Comparison of ENCODE assay signal across 29 cellular contexts in the genomic region with DNA sequence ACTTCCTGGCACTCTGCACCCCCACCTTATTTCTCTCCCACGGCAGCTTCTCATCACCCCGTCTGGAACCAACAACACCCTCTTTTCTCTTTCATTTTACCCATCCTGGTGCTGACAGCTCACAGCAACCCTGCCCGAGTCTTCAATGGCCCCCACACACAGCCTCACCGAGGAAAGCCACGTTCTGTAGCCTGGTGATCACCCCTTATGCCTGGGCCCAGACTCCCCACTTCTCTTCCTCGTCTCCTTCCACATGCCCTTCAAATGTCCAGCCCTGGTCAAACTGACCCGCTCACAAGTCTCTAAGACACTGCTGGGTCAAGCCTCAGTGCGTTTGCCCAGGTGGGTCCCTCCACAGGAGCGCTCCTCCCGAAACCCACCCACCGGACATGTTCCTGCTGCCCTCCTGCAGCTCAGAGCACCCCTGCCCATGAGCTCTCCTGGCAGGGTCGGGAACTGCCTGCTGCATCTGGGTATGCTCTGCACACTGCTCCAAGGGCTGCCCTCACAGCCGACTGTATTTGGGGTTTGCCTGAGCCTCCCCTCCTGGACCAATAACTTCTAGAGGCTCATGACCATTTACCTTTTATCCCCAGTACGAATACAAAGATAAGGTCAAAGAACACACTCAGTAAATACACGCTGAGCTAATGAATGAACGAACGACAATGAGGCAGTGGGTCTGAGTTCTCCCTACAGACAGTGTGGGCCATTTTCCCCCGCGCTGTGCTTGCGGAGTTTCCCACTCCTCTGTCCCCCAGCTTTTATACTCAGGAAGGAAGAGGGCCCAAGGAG.
DNase-seq lines count a peak whose midpoint lies in the region; ATAC-seq and TF ChIP-seq lines count a peak whose summit lies in the region.
"Had no signal": no experiment of that assay in that cellular context is flagged by ENCODE, and none has a peak within 500 bp of the region (broad histone marks: within the 10 kb centered on the region; RNA-seq: fewer than 3 reads in every experiment).

No MANE protein-coding gene starts in this region.

- H3K4me2 ChIP-seq in DND-41 (ENCODE audit: insufficient read depth, low read length) (no peak overlapping the region), hepatocyte (no peak overlapping the region)

- H3K4me1 ChIP-seq in DND-41 (ENCODE audit: insufficient read depth, low read length) (peaks cover 31% of the 10 kb centered on the region), hepatocyte (ENCODE audit: insufficient read depth) (peaks cover 37% of the 10 kb centered on the region), neutrophil (ENCODE audit: control insufficient read depth in 1 of 2, insufficient read depth in 1 of 2, low read depth in 1 of 2, low read length in 1 of 2) (peaks cover 51 to 83% of the 10 kb centered on the region in 2 experiments)
- H3K4me1 ChIP-seq: foreskin keratinocyte, right lobe of liver, SJCRH30, tibial artery had no signal

- H3K27me3 ChIP-seq in DND-41 (ENCODE audit: insufficient read depth, low read length, poor library complexity) (no peaks in the 10 kb centered on the region), H7 (ENCODE audit: control insufficient read depth, insufficient read depth, low read length) (no peaks in the 10 kb centered on the region), hepatocyte (no peaks in the 10 kb centered on the region), neutrophil (no peaks in the 10 kb centered on the region)
- H3K27me3 ChIP-seq: right lobe of liver had no signal

- H3K4me3 Mint-ChIP-seq in CD14-positive monocyte: no peak overlapping the region
- H3K4me3 Mint-ChIP-seq: activated T-cell treated with anti-CD3 and anti-CD28 coated beads, Interleukin-2, amount 50 U/mL, for 24 hours; central memory CD8-positive, alpha-beta T cell; IgD-negative memory B cell; neural crest cell had no signal

- 71% methylated on average over 20 of the region's 20 CpGs for WGBS in hepatocyte (ENCODE audit: low lambda C conversion rate, missing lambda C conversion rate)

- H3K9me2 ChIP-seq in hepatocyte (replicated peaks; ENCODE audit: insufficient read depth): no peaks in the 10 kb centered on the region

- no peak overlapping the region for H2AFZ ChIP-seq in DND-41 (ENCODE audit: low read depth, low read length)
- no peak overlapping the region for H2AFZ ChIP-seq in hepatocyte

- H3K9me3 Mint-ChIP-seq in CD14-positive monocyte: no peaks in the 10 kb centered on the region
- H3K9me3 Mint-ChIP-seq: activated T-cell treated with anti-CD3 and anti-CD28 coated beads, Interleukin-2, amount 50 U/mL, for 24 hours; central memory CD8-positive, alpha-beta T cell; IgD-negative memory B cell; neural crest cell had no signal

- H3K36me3 Mint-ChIP-seq in CD14-positive monocyte: no peaks in the 10 kb centered on the region
- H3K36me3 Mint-ChIP-seq: IgD-negative memory B cell had no signal

- no peak overlapping the region for H3K9ac ChIP-seq in DND-41 (ENCODE audit: low read depth, low read length)

- no peak overlapping the region for H3K27ac Mint-ChIP-seq in CD14-positive monocyte
- H3K27ac Mint-ChIP-seq: activated T-cell treated with anti-CD3 and anti-CD28 coated beads, Interleukin-2, amount 50 U/mL, for 24 hours; IgD-negative memory B cell had no signal

- H3K36me3 ChIP-seq in DND-41 (ENCODE audit: insufficient read depth, low read length): no peaks in the 10 kb centered on the region
- H3K36me3 ChIP-seq in H7 (replicated peaks; ENCODE audit: control insufficient read depth, insufficient read depth, low read length): no peaks in the 10 kb centered on the region
- H3K36me3 ChIP-seq in hepatocyte (replicated peaks; ENCODE audit: insufficient read depth, low read depth): no peaks in the 10 kb centered on the region
- H3K36me3 ChIP-seq in neutrophil: no peaks in the 10 kb centered on the region
- H3K36me3 ChIP-seq: esophagus squamous epithelium, heart right ventricle, right lobe of liver, SJCRH30, tibial artery had no signal

- DNase-seq in DND-41 (no peak), H7 (peak; percentile 52), hepatocyte (ENCODE audit: low spot score) (peak; percentile 3), CD14-positive monocyte (ENCODE audit: low spot score) (no peak), NCI-H128 (lab: John Stamatoyannopoulos, UW; ENCODE audit: unreplicated experiment) (no peak)
- DNase-seq: activated CD4-positive, alpha-beta T cell treated with anti-CD3 and anti-CD28 coated beads, Interleukin-2, amount 50 U/mL, for 1 hour; activated CD4-positive, CD25-positive, alpha-beta regulatory T cell; activated naive CD4-positive, alpha-beta T cell; activated T-cell treated with anti-CD3 and anti-CD28 coated beads, Interleukin-2, amount 50 U/mL, for 24 hours; DMS153; esophagus squamous epithelium; foreskin keratinocyte; heart right ventricle; kidney glomerular epithelial cell; NCI-H1694 treated with DMSO at 0.1 percent for 48 hours; NCI-H446 treated with DMSO at 0.1 percent for 48 hours; NCI-H82; SJCRH30; stimulated activated CD4-positive, alpha-beta T cell treated with anti-CD3 and anti-CD28 coated beads, Interleukin-12 subunit alpha, Interleukin-12 subunit beta, amount 100 ng/mL, for 4 hours; stimulated activated CD4-positive, alpha-beta T cell treated with anti-CD3 and anti-CD28 coated beads, Interleukin-4, amount 100 ng/mL, for 1 hour; T-helper 1 cell had no signal

- TF ChIP-seq CTCF in DND-41 (IDR thresholded peaks at IDR 0.05; ENCODE audit: borderline replicate concordance, extremely low read depth, low read length, poor library complexity, severe bottlenecking) (no peak), hepatocyte (IDR thresholded peaks at IDR 0.05; ENCODE audit: poor library complexity) (no peak), neutrophil (IDR thresholded peaks at IDR 0.05) (no peak), CD14-positive monocyte (IDR thresholded peaks at IDR 0.05) (no peak)

- H3K9me3 ChIP-seq in DND-41 (ENCODE audit: insufficient read depth, low read length, severe bottlenecking) (no peaks in the 10 kb centered on the region), hepatocyte (ENCODE audit: low read depth) (no peaks in the 10 kb centered on the region), neutrophil (no peaks in the 10 kb centered on the region)
- H3K9me3 ChIP-seq: esophagus squamous epithelium, heart right ventricle, right lobe of liver, SJCRH30, tibial artery had no signal

- H3K4me3 ChIP-seq in DND-41 (ENCODE audit: low read depth in 1 of 2, low read length in 2 of 2): no peak overlapping the region
- no peak overlapping the region for H3K4me3 ChIP-seq in H7 (ENCODE audit: insufficient read depth, low read depth, low read length)
- no peak overlapping the region for H3K4me3 ChIP-seq in hepatocyte
- no peak overlapping the region for H3K4me3 ChIP-seq in neutrophil (ENCODE audit: low read depth in 1 of 2, low read length in 1 of 2)
- H3K4me3 ChIP-seq: esophagus squamous epithelium, heart right ventricle, lung, right lobe of liver, SJCRH30, tibial artery had no signal

- H3K4me1 Mint-ChIP-seq in CD14-positive monocyte: peaks cover 16% of the 10 kb centered on the region
- H3K4me1 Mint-ChIP-seq: central memory CD8-positive, alpha-beta T cell had no signal

- no peak for ATAC-seq in DND-41 (ENCODE audit: insufficient read depth, low read depth)
- no peak for ATAC-seq in GM21529 (IDR thresholded peaks at IDR 0.05; ENCODE audit: unreplicated experiment)
- ATAC-seq: foreskin keratinocyte, heart right ventricle had no signal

- intact Hi-C loops in CD14-positive monocyte (cut with micrococcal nuclease): no loop called here

- H4K20me1 ChIP-seq in DND-41 (ENCODE audit: insufficient read depth, low read length): no peaks in the 10 kb centered on the region
- H4K20me1 ChIP-seq in hepatocyte (ENCODE audit: insufficient read depth, poor library complexity, severe bottlenecking): no peaks in the 10 kb centered on the region

- peak overlapping the region; percentile 80; the same call in 1 of the 2 replicates for H3K27ac ChIP-seq in DND-41 (ENCODE audit: low read length)
- H3K27ac ChIP-seq in hepatocyte: no peak overlapping the region
- H3K27ac ChIP-seq in neutrophil: peak overlapping the region; percentile 68
- H3K27ac ChIP-seq: esophagus squamous epithelium, foreskin keratinocyte, heart right ventricle, right lobe of liver, SJCRH30, tibial artery had no signal

- peaks cover 0 to 4% (median 2%) of the 10 kb centered on the region in 3 donors for H3K27me3 Mint-ChIP-seq in CD14-positive monocyte (ENCODE audit: low read depth in 3 of 3)

- H3K79me2 ChIP-seq in DND-41 (ENCODE audit: insufficient read depth, low read length) (no peaks in the 10 kb centered on the region), hepatocyte (no peaks in the 10 kb centered on the region)

Comparison
In these comparisons a context has a peak if more than half of its experiments do, and no peak if none do; other contexts are left out.
1. DNase-seq: peak in H7 (single experiment) and hepatocyte (single experiment); none in DND-41 (single experiment), CD14-positive monocyte (single experiment) and NCI-H128 (single experiment).